In the genomic region with DNA sequence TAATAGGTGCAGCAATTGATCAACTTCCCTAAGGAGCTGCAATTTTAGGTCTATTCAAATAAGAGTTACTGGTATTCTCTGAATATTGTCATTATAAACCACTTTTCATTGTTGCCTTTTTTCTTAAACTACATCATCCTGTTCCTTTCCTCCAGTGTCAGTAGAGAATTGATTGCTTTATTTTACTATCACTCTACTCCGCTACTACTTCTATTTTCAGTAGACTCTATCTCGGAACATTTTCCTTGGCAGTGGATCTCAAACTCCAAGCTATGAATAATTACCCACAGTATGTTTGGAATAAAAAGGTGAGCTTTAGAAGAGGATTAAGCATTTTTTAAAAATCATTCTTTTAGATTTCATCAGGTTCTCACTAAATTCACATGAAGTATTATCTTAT, we compare ENCODE assay signal across 18 cellular contexts.
DNase-seq lines count a peak whose midpoint lies in the region; ATAC-seq and TF ChIP-seq lines count a peak whose summit lies in the region.
"Had no signal": no experiment of that assay in that cellular context is flagged by ENCODE, and none has a peak within 500 bp of the region (broad histone marks: within the 10 kb centered on the region; RNA-seq: fewer than 3 reads in every experiment).

No MANE protein-coding gene starts in this region.

- H3K36me3 ChIP-seq in GM23248 (ENCODE audit: low read depth) (peaks cover 30% of the 10 kb centered on the region), skeletal muscle tissue (ENCODE audit: control insufficient read depth in 3 of 3, insufficient read depth in 3 of 3, low read length in 3 of 3) (no peaks in the 10 kb centered on the region)

- no peaks in the 10 kb centered on the region for H3K4me1 Mint-ChIP-seq in activated CD4-positive, alpha-beta T cell treated with anti-CD3 and anti-CD28 coated beads, Interleukin-2, amount 10 ng/mL, durations not matched to agents 7 days and 5 days
- H3K4me1 Mint-ChIP-seq: CD8-positive, alpha-beta memory T cell had no signal

- ATAC-seq in SK-N-SH treated with all-trans-retinoic acid at 6 μM for 48 hours = no peak; the same call in 2 of the 3 replicates
- ATAC-seq: HCT116 had no signal

- DNase-seq in GM23248 (no peak), fibroblast of the aortic adventitia (ENCODE audit: low read depth) (peak; percentile 47), superior temporal gyrus (ENCODE audit: extremely low spot score) (no peak), DMS 273 (lab: John Stamatoyannopoulos, UW; ENCODE audit: unreplicated experiment) (no peak)
- no peak for DNase-seq in activated CD4-positive, alpha-beta T cell treated with anti-CD3 and anti-CD28 coated beads, Interleukin-2, amount 10 ng/mL, durations not matched to agents 7 days and 5 days
- DNase-seq: C1 segment of cervical spinal cord; CD8-positive, alpha-beta memory T cell; GOT3; Kasumi-1; NCI-H1092 treated with DMSO at 0.1 percent for 48 hours; NCI-H146; NCI-H2029 treated with DMSO at 0.1 percent for 48 hours; NCI-H2171; NCI-H69; Right ventricle myocardium superior had no signal

- WGBS in GM23248 (ENCODE audit: low coverage in 1 of 2, low lambda C conversion rate in 2 of 2, missing lambda C conversion rate in 2 of 2), 2 experiments = 95 to 96% methylated on average over 2 of the region's 2 CpGs

- no peaks in the 10 kb centered on the region for H3K27me3 Mint-ChIP-seq in activated CD4-positive, alpha-beta T cell treated with anti-CD3 and anti-CD28 coated beads, Interleukin-2, amount 10 ng/mL, durations not matched to agents 7 days and 5 days
- H3K27me3 Mint-ChIP-seq: CD8-positive, alpha-beta memory T cell had no signal

- in situ Hi-C loops in GM23248 (cut with MboI) = no loop called here

- H3K79me2 ChIP-seq in GM23248 (ENCODE audit: insufficient read depth) = peaks cover 4% of the 10 kb centered on the region

- POLR2A ChIA-PET in activated CD4-positive, alpha-beta T cell treated with anti-CD3 and anti-CD28 coated beads, Interleukin-2, amount 10 ng/mL, durations not matched to agents 7 days and 5 days (lab: Charles Lee) = no interaction called here

- no peak overlapping the region for H2AFZ ChIP-seq in GM23248

- H3K4me3 ChIP-seq in GM23248 (no peak overlapping the region), fibroblast of the aortic adventitia (ENCODE audit: low read depth, low read length) (no peak overlapping the region), skeletal muscle tissue (ENCODE audit: low read length in 3 of 3) (no peak overlapping the region)

- H3K9ac ChIP-seq in GM23248 (peak overlapping the region; percentile 48), skeletal muscle tissue (ENCODE audit: low read depth in 1 of 3, low read length in 3 of 3) (no peak overlapping the region)

- H3K27me3 ChIP-seq in GM23248 (replicated peaks; ENCODE audit: insufficient read depth) = no peaks in the 10 kb centered on the region
- H3K27me3 ChIP-seq in skeletal muscle tissue (ENCODE audit: control insufficient read depth in 3 of 3, insufficient read depth in 3 of 3, low read length in 3 of 3) = no peaks in the 10 kb centered on the region

- CTCF ChIA-PET in activated CD4-positive, alpha-beta T cell treated with anti-CD3 and anti-CD28 coated beads, Interleukin-2, amount 10 ng/mL, durations not matched to agents 7 days and 5 days (lab: Charles Lee) = no interaction called here

- H3F3A ChIP-seq in GM23248 (ENCODE audit: insufficient read depth) = peaks cover 58% of the 10 kb centered on the region

- H3K4me1 ChIP-seq in GM23248 (ENCODE audit: insufficient read depth) (peaks cover 46% of the 10 kb centered on the region), skeletal muscle tissue (ENCODE audit: control insufficient read depth in 3 of 3, insufficient read depth in 3 of 3, low read length in 3 of 3) (peaks cover 0 to 6% (median 0%) of the 10 kb centered on the region in 3 donors)

- no peak overlapping the region for H3K27ac Mint-ChIP-seq in activated CD4-positive, alpha-beta T cell treated with anti-CD3 and anti-CD28 coated beads, Interleukin-2, amount 10 ng/mL, durations not matched to agents 7 days and 5 days
- H3K27ac Mint-ChIP-seq: CD8-positive, alpha-beta memory T cell had no signal

- H3K9me3 Mint-ChIP-seq in activated CD4-positive, alpha-beta T cell treated with anti-CD3 and anti-CD28 coated beads, Interleukin-2, amount 10 ng/mL, durations not matched to agents 7 days and 5 days = no peaks in the 10 kb centered on the region

- H3K36me3 Mint-ChIP-seq in activated CD4-positive, alpha-beta T cell treated with anti-CD3 and anti-CD28 coated beads, Interleukin-2, amount 10 ng/mL, durations not matched to agents 7 days and 5 days (ENCODE audit: low read depth) = no peaks in the 10 kb centered on the region

- H3K9me3 ChIP-seq in GM23248 (ENCODE audit: low read depth) (peaks cover 3% of the 10 kb centered on the region), skeletal muscle tissue (ENCODE audit: control insufficient read depth in 3 of 3, low read length in 3 of 3) (no peaks in the 10 kb centered on the region)

- H3K9me2 ChIP-seq in GM23248 (ENCODE audit: insufficient read depth) = no peaks in the 10 kb centered on the region

- peak overlapping the region; percentile 9 for H3K4me2 ChIP-seq in GM23248 (ENCODE audit: unreplicated experiment)

- peak overlapping the region; percentile 84 for H3K27ac ChIP-seq in GM23248
- peak overlapping the region; percentile 61 for H3K27ac ChIP-seq in skeletal muscle tissue (ENCODE audit: low read depth, low read length)

- H4K20me1 ChIP-seq in GM23248 (ENCODE audit: insufficient read depth) = no peaks in the 10 kb centered on the region

- no peak overlapping the region for H3K4me3 Mint-ChIP-seq in activated CD4-positive, alpha-beta T cell treated with anti-CD3 and anti-CD28 coated beads, Interleukin-2, amount 10 ng/mL, durations not matched to agents 7 days and 5 days
- H3K4me3 Mint-ChIP-seq: CD8-positive, alpha-beta memory T cell had no signal

- no peak for TF ChIP-seq CTCF in fibroblast of the aortic adventitia (IDR thresholded peaks at IDR 0.05; ENCODE audit: insufficient read depth, low read length)

TF ChIP-seq in SK-N-SH treated with all-trans-retinoic acid at 6 μM for 48 hours, 23 proteins besides CTCF, POLR2A, EP300 and RAD21:
- 0 out of 2 replicates have a peak, but pooled peaks have one; percentile 28 for TF ChIP-seq OSR1 (CRISPR knock-in tag; IDR thresholded peaks at IDR 0.05)
- TF ChIP-seq ZFP3 (CRISPR knock-in tag; IDR thresholded peaks at IDR 0.05) = no peak
